Comparison of ENCODE assay signal across 17 cellular contexts in genomic region chr12:26422839-26423398, GRCh38.
DNase-seq lines count a peak whose midpoint lies in the region; ATAC-seq and TF ChIP-seq lines count a peak whose summit lies in the region.
"Had no signal": no experiment of that assay in that cellular context is flagged by ENCODE, and none has a peak within 500 bp of the region (broad histone marks: within the 10 kb centered on the region; RNA-seq: fewer than 3 reads in every experiment).

No MANE protein-coding gene starts in this region.

- no peaks in the 10 kb centered on the region for H3K36me3 ChIP-seq in osteoblast (ENCODE audit: insufficient read depth, low read length)
- H3K36me3 ChIP-seq: transverse colon had no signal

- H3K36me3 Mint-ChIP-seq in activated T-cell treated with anti-CD3 and anti-CD28 coated beads, Interleukin-2, amount 50 U/mL, for 4 hours (ENCODE audit: insufficient read depth) = peaks cover 23% of the 10 kb centered on the region

- H3K4me1 Mint-ChIP-seq in activated T-cell treated with anti-CD3 and anti-CD28 coated beads, Interleukin-2, amount 50 U/mL, for 4 hours (ENCODE audit: low read depth) = no peaks in the 10 kb centered on the region

- ATAC-seq in GM21786 (IDR thresholded peaks at IDR 0.05; ENCODE audit: unreplicated experiment) (peak; percentile 70), HG03196 (IDR thresholded peaks at IDR 0.05; ENCODE audit: unreplicated experiment) (peak; percentile 50)
- ATAC-seq in activated T-cell treated with anti-CD3 and anti-CD28 coated beads, Interleukin-2, amount 50 U/mL, for 4 hours = no peak

- H3K4me1 ChIP-seq in osteoblast (ENCODE audit: insufficient read depth, low read length) = peaks cover 4% of the 10 kb centered on the region
- H3K4me1 ChIP-seq: transverse colon had no signal

- no peaks in the 10 kb centered on the region for H3K79me2 ChIP-seq in osteoblast (ENCODE audit: insufficient read depth, low read length)

- H2AFZ ChIP-seq in osteoblast (ENCODE audit: low read length) = peak overlapping the region; percentile 28

- no peaks in the 10 kb centered on the region for H4K20me1 ChIP-seq in osteoblast (ENCODE audit: insufficient read depth, low read length)

- no peaks in the 10 kb centered on the region for H3K9me3 Mint-ChIP-seq in activated T-cell treated with anti-CD3 and anti-CD28 coated beads, Interleukin-2, amount 50 U/mL, for 4 hours
- H3K9me3 Mint-ChIP-seq: activated naive CD4-positive, alpha-beta T cell treated with anti-CD3 and anti-CD28 coated beads, Interleukin-2, amount 50 U/mL, for 24 hours had no signal

- no peaks in the 10 kb centered on the region for H3K27me3 ChIP-seq in osteoblast (ENCODE audit: insufficient read depth, low read length)
- H3K27me3 ChIP-seq: transverse colon had no signal

- no peak overlapping the region for H3K4me3 Mint-ChIP-seq in activated T-cell treated with anti-CD3 and anti-CD28 coated beads, Interleukin-2, amount 50 U/mL, for 4 hours
- H3K4me3 Mint-ChIP-seq: activated naive CD4-positive, alpha-beta T cell treated with anti-CD3 and anti-CD28 coated beads, Interleukin-2, amount 50 U/mL, for 24 hours had no signal

- no peaks in the 10 kb centered on the region for H3K9me3 ChIP-seq in osteoblast (ENCODE audit: low read depth, low read length)
- H3K9me3 ChIP-seq: transverse colon had no signal

- H3K27ac ChIP-seq in osteoblast (ENCODE audit: low read depth, low read length) = no peak overlapping the region
- H3K27ac ChIP-seq: RWPE1, transverse colon had no signal

- no peak for TF ChIP-seq CTCF in osteoblast (IDR thresholded peaks at IDR 0.05; ENCODE audit: extremely low read depth, low read depth, low read length)

- H3K4me2 ChIP-seq in osteoblast (ENCODE audit: insufficient read depth, low read length) = no peak overlapping the region

- no peaks in the 10 kb centered on the region for H3K27me3 Mint-ChIP-seq in activated T-cell treated with anti-CD3 and anti-CD28 coated beads, Interleukin-2, amount 50 U/mL, for 4 hours (ENCODE audit: low read depth)
- H3K27me3 Mint-ChIP-seq: activated naive CD4-positive, alpha-beta T cell treated with anti-CD3 and anti-CD28 coated beads, Interleukin-2, amount 50 U/mL, for 24 hours had no signal

- no peak overlapping the region for H3K4me3 ChIP-seq in osteoblast (ENCODE audit: insufficient read depth, low read length)
- H3K4me3 ChIP-seq: lung, transverse colon had no signal

- DNase-seq in NCI-H2171 treated with DMSO at 0.1 percent for 48 hours (lab: John Stamatoyannopoulos, UW) (peak; percentile 78), NCI-H2171 (lab: John Stamatoyannopoulos, UW) (no peak), osteoblast (ENCODE audit: insufficient read length, low spot score, missing footprints) (no peak), DMS79 treated with DMSO at 0.1 percent for 48 hours (lab: John Stamatoyannopoulos, UW) (no peak)
- no peak for DNase-seq in activated T-cell treated with anti-CD3 and anti-CD28 coated beads, Interleukin-2, amount 50 U/mL, for 4 hours
- no peak for DNase-seq in activated effector memory CD4-positive, alpha-beta T cell treated with Interleukin-2 at 50 U/mL for 16 hours
- DNase-seq: 8988T; central memory CD4-positive, alpha-beta T cell; MV-4-11; NCI-H446; T-helper 9 cell; transverse colon had no signal

Comparison
In these comparisons a context has a peak if more than half of its experiments do, and no peak if none do; other contexts are left out.
1. ATAC-seq: peak in GM21786 (single experiment) and HG03196 (single experiment); none in activated T-cell treated with anti-CD3 and anti-CD28 coated beads, Interleukin-2, amount 50 U/mL, for 4 hours (0 of 2).